In genomic region chr14:55103005-55103640, GRCh38 we compare ENCODE assay signal across 8 cellular contexts. TPM values are rescaled to one million over a fixed set of nuclear protein-coding genes. Genes with fewer than 3 reads are reported as not detected.
DNase-seq lines count a peak whose midpoint lies in the region; ATAC-seq, FAIRE-seq and TF ChIP-seq lines count a peak whose summit lies in the region.

No MANE protein-coding gene starts in this region.

- no peaks in the 10 kb centered on the region for H3K9me3 ChIP-seq in stomach

- intact Hi-C loops in stomach (cut with DNase I; ENCODE audit: low total_unique reads): no loop called here

- H3K36me3 ChIP-seq in stomach: no peaks in the 10 kb centered on the region

- no peak for FAIRE-seq in frontal cortex (lab: Jason Lieb, UNC)

- no peak for TF ChIP-seq EP300 in stomach (IDR thresholded peaks at IDR 0.05)

- peak; percentile 65 for DNase-seq in DMS153 treated with DMSO at 0.1 percent for 48 hours (lab: John Stamatoyannopoulos, UW; ENCODE audit: unreplicated experiment)
- peak; percentile 98 for DNase-seq in LHCN-M2 (ENCODE audit: low read depth)
- peak; percentile 67 for DNase-seq in activated CD4-positive, CD25-positive, alpha-beta regulatory T cell treated with anti-CD3 and anti-CD28 coated beads, Interleukin-2, amount 50 U/mL, for 72 hours
- peak; percentile 88 for DNase-seq in dedifferentiated amniotic fluid mesenchymal stem cell (ENCODE audit: extremely low spot score)
- DNase-seq in mesenteric fat pad (ENCODE audit: low spot score): peak; percentile 88
- peak; percentile 84 for DNase-seq in stomach
- DNase-seq in frontal cortex (ENCODE audit: low spot score in 2 of 2): no peak

- ATAC-seq in GM21619 (IDR thresholded peaks at IDR 0.05; ENCODE audit: unreplicated experiment): peak; percentile 36

- H3K27me3 ChIP-seq in stomach: no peaks in the 10 kb centered on the region

- H3K4me3 ChIP-seq in stomach: no peak overlapping the region

- TF ChIP-seq CTCF in stomach (IDR thresholded peaks at IDR 0.05): no peak

- H3K4me1 ChIP-seq in stomach: peaks cover 44 to 86% (median 69%) of the 10 kb centered on the region in 4 donors

- no peak for TF ChIP-seq POLR2A in stomach (IDR thresholded peaks at IDR 0.05)

- 9 to 15% (median 12%) methylated on average over 13 of the region's 13 CpGs for WGBS in stomach, 5 donors

- peak overlapping the region; percentile 89 to 93 (median 90) for H3K27ac ChIP-seq in stomach

RNA-seq across cellular contexts. Expression of gene LGALS3, which starts 25.9 kb away (rescaled TPM):
- total RNA-seq in LHCN-M2 (2014; rRNA removed) (247 and 288 TPM in 2 replicates), mesenteric fat pad (241 TPM), stomach (100 to 1,000 TPM; 163 to 275 (median 222) TPM), frontal cortex (10.6 TPM)
- polyA plus RNA-seq in LHCN-M2 (2012): 172 TPM
- polyA plus RNA-seq in stomach: 100 to 1,000 TPM; 415 to 676 (median 423) TPM

RNA-seq across cellular contexts. Expression of gene MAPK1IP1L, which starts 51.7 kb away (rescaled TPM):
- total RNA-seq in LHCN-M2 (2014; rRNA removed) (117 and 196 TPM in 2 replicates), mesenteric fat pad (89.6 TPM), stomach (10 to 100 TPM in 4 of 5 donors, 1 to 10 TPM in 1; 7.0 to 53.1 (median 29.9) TPM), frontal cortex (17.9 TPM)
- 57.4 TPM for polyA plus RNA-seq in LHCN-M2 (2012)
- 10 to 100 TPM; 22.9 to 50.9 (median 27.2) TPM for polyA plus RNA-seq in stomach

Comparison
In these comparisons a context has a peak if more than half of its experiments do, and no peak if none do; other contexts are left out.
1. DNase-seq: peak in DMS153 treated with DMSO at 0.1 percent for 48 hours (single experiment), LHCN-M2 (single experiment), activated CD4-positive, CD25-positive, alpha-beta regulatory T cell treated with anti-CD3 and anti-CD28 coated beads, Interleukin-2, amount 50 U/mL, for 72 hours (single experiment), dedifferentiated amniotic fluid mesenchymal stem cell (single experiment), mesenteric fat pad (single experiment) and stomach (single experiment); none in frontal cortex (0 of 2).
2. RNA of gene LGALS3, which starts 25.9 kb away (total RNA-seq): 247 to 288 TPM in LHCN-M2, 241 TPM in mesenteric fat pad (single experiment) and 163 to 275 TPM in stomach; 10.6 TPM in frontal cortex (single experiment); every median in the first group is over 10 times any median in the second.